ENCODE assay signal across 25 cellular contexts in the genomic region with DNA sequence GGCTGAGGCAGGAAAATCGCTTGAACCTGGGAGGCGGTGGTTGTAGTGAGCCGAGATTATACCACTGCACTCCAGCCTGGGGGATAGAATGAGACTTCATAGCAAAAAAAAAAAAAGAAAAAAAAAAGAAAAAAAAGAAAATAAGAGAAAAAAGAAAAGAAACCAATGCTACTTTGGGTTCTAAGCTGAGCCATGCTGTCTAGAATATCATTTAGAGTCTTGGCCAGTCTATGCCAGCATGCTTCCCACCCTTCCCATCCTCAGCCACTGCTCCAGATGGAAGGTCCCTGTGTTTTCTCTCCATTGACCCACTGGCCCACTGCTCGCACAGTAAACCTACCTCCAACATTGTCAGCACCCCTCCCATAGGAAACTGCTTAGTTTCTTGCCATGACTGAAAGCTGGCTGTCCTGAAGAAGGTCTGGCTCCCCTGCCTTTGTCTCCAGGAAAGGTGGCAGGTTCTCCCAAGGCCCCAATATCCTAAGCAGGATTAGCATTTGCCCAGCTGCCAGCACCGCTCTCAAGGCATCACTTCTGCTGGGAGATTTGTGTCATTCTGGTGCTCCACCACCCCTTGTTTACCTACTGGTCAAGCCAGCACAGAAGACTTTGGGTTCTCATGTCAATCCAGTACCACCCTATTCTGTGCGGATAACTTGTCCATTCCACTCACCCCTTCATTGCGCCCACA. TPM values are rescaled to one million over a fixed set of nuclear protein-coding genes. Genes with fewer than 3 reads are reported as not detected.
DNase-seq lines count a peak whose midpoint lies in the region; ATAC-seq, FAIRE-seq and TF ChIP-seq lines count a peak whose summit lies in the region.
"Had no signal": no experiment of that assay in that cellular context is flagged by ENCODE, and none has a peak within 500 bp of the region (broad histone marks: within the 10 kb centered on the region; RNA-seq: fewer than 3 reads in every experiment).

No MANE protein-coding gene starts in this region.

- no peaks in the 10 kb centered on the region for H3K79me2 ChIP-seq in HepG2 (ENCODE audit: insufficient read depth, low read length)

- CTCF ChIA-PET in HepG2 (lab: Yijun Ruan, JAX; ENCODE audit: low intra/inter-chr PET ratio, low total read pairs) = interaction anchor here (2.7 kb wide), 1 partner anchor 290 kb away, joined by 26 read pairs; no protein-coding TSS in a partner anchor

- in situ Hi-C loops in HepG2 (cut with HindIII; ENCODE audit: extremely low pct_ligation_motif_present, low pct_unique_long_range_greater_than_20kb) = loop anchor here (5.0 kb wide), 1 partner anchor 289 kb away; no protein-coding TSS in a partner anchor

- H3K4me1 ChIP-seq in HepG2 (ENCODE audit: insufficient read depth, low read length) (peaks cover 6% of the 10 kb centered on the region), right lobe of liver (no peaks in the 10 kb centered on the region), endodermal cell (ENCODE audit: control insufficient read depth, insufficient read depth, low read length) (no peaks in the 10 kb centered on the region), aorta (ENCODE audit: control insufficient read depth in 1 of 2, insufficient read depth in 2 of 2, low read length in 2 of 2) (no peaks in the 10 kb centered on the region)

- no peak for TF ChIP-seq POLR2A in HepG2 (IDR thresholded peaks at IDR 0.05; ENCODE audit: insufficient read depth in 1 of 2, low read depth in 2 of 2, low read length in 2 of 2)
- TF ChIP-seq POLR2A in right lobe of liver (IDR thresholded peaks at IDR 0.05) = no peak

- intact Hi-C loops in HepG2 (cut with micrococcal nuclease; ENCODE audit: unreplicated experiment) (no loop called here), right lobe of liver (cut with DNase I) (loop anchor here in 1 of 2 donors (10.0 kb wide), 1 partner anchor 296 kb away; no protein-coding TSS in a partner anchor), aorta (cut with DNase I) (loop anchor here in 1 of 2 donors (2.0 kb wide), 1 partner anchor 290 kb away; no protein-coding TSS in a partner anchor)

- H3K27me3 Mint-ChIP-seq in endodermal cell (ENCODE audit: insufficient read depth) = peaks cover 14% of the 10 kb centered on the region
- peaks cover 3% of the 10 kb centered on the region for H3K27me3 Mint-ChIP-seq in type B pancreatic cell

- H3K4me3 Mint-ChIP-seq in endodermal cell = no peak overlapping the region
- no peak overlapping the region for H3K4me3 Mint-ChIP-seq in type B pancreatic cell
- H3K4me3 Mint-ChIP-seq: CD4-positive, CD25-positive, alpha-beta regulatory T cell; H9; IgD-negative memory B cell had no signal

- POLR2A ChIA-PET in HepG2 (lab: Yijun Ruan, JAX) = no interaction called here

- H3K36me3 ChIP-seq in HepG2 (replicated peaks in 1 of 2; ENCODE audit: control insufficient read depth in 1 of 2, insufficient read depth in 2 of 2, low read length in 2 of 2) = no peaks in the 10 kb centered on the region
- no peaks in the 10 kb centered on the region for H3K36me3 ChIP-seq in right lobe of liver
- H3K36me3 ChIP-seq in endodermal cell (ENCODE audit: control insufficient read depth, insufficient read depth, low read length) = no peaks in the 10 kb centered on the region
- H3K36me3 ChIP-seq in aorta (ENCODE audit: control insufficient read depth in 1 of 2, insufficient read depth in 2 of 2, low read length in 1 of 2) = no peaks in the 10 kb centered on the region

- no peak for TF ChIP-seq RAD21 in HepG2 (CRISPR knock-in tag; IDR thresholded peaks at IDR 0.05)

- H3K4me2 ChIP-seq in HepG2 (ENCODE audit: low read depth, low read length) = no peak overlapping the region

- H3K27ac ChIP-seq in HepG2 (ENCODE audit: extremely low read length, insufficient read depth, low read length) = no peak overlapping the region
- no peak overlapping the region for H3K27ac ChIP-seq in right lobe of liver
- H3K27ac ChIP-seq in endodermal cell (ENCODE audit: low read depth, low read length) = no peak overlapping the region
- no peak overlapping the region for H3K27ac ChIP-seq in aorta (ENCODE audit: low read depth in 1 of 2, low read length in 2 of 2)
- H3K27ac ChIP-seq: GM23248, RWPE1, SK-N-MC had no signal

- ATAC-seq in HepG2 (0 out of 3 replicates have a peak, but pooled peaks have one; percentile 13), right lobe of liver (no peak), aorta (ENCODE audit: low FRiP score) (no peak)

- BruUV-seq in HepG2 (replicated peaks; lab: Mats Ljungman, UMichigan) = no TSS peak

- H2AFZ ChIP-seq in HepG2 (ENCODE audit: low read length) = no peak overlapping the region

- H3K9me3 Mint-ChIP-seq in endodermal cell = peaks cover 5% of the 10 kb centered on the region
- no peaks in the 10 kb centered on the region for H3K9me3 Mint-ChIP-seq in type B pancreatic cell
- H3K9me3 Mint-ChIP-seq: CD4-positive, CD25-positive, alpha-beta regulatory T cell; H9; IgD-negative memory B cell had no signal

- H3K4me3 ChIP-seq in HepG2 (replicated peaks in 1 of 3; ENCODE audit: insufficient read depth in 1 of 3, low read depth in 2 of 3, low read length in 3 of 3) (no peak overlapping the region), right lobe of liver (no peak overlapping the region), endodermal cell (ENCODE audit: low read length) (no peak overlapping the region), aorta (ENCODE audit: low read length in 2 of 2) (no peak overlapping the region)
- H3K4me3 ChIP-seq: GM23248, SK-N-MC had no signal

- DNase-seq in HepG2 (ENCODE audit: low spot score) (no peak), right lobe of liver (no peak), NCI-H82 treated with DMSO at 0.1 percent for 48 hours (lab: John Stamatoyannopoulos, UW; ENCODE audit: unreplicated experiment) (peak; percentile 27), endodermal cell (no peak), type B pancreatic cell (ENCODE audit: extremely low spot score, unreplicated experiment) (no peak), aorta (no peak), NK-92 (lab: John Stamatoyannopoulos, UW; ENCODE audit: unreplicated experiment) (no peak), NCI-H2029 treated with DMSO at 0.1 percent for 48 hours (lab: John Stamatoyannopoulos, UW) (no peak)
- DNase-seq: CD4-positive, CD25-positive, alpha-beta regulatory T cell; DMS53; GM23248; NCI-H1092; NCI-H1417 treated with DMSO at 0.1 percent for 48 hours; NCI-H1694 treated with DMSO at 0.1 percent for 48 hours; NCI-H2081 treated with DMSO at 0.1 percent for 48 hours; NCI-H2171; NCI-H226; NCI-H510A treated with DMSO at 0.1 percent for 48 hours; NCI-H774; SHP77 treated with DMSO at 0.1 percent for 48 hours had no signal

- H3K36me3 Mint-ChIP-seq in endodermal cell (ENCODE audit: low read depth) (no peaks in the 10 kb centered on the region), type B pancreatic cell (no peaks in the 10 kb centered on the region)
- H3K36me3 Mint-ChIP-seq: CD4-positive, CD25-positive, alpha-beta regulatory T cell had no signal

- 78% methylated on average over 7 of the region's 7 CpGs for WGBS in HepG2 (ENCODE audit: low lambda C conversion rate)
- 77% methylated on average over 5 of the region's 7 CpGs for WGBS in right lobe of liver (ENCODE audit: insufficient coverage, low coverage, low lambda C conversion rate, missing lambda C conversion rate)
- 94 to 97% methylated on average over 6 to 7 of the region's 7 CpGs for WGBS in endodermal cell (ENCODE audit: insufficient coverage in 1 of 2, insufficient read length in 1 of 2), 2 experiments
- WGBS in aorta, 2 donors = 94 to 96% methylated on average over 7 of the region's 7 CpGs

- TF ChIP-seq CTCF in HepG2 (CRISPR knock-in tag; IDR thresholded peaks at IDR 0.05) = no peak
- TF ChIP-seq CTCF in right lobe of liver (IDR thresholded peaks at IDR 0.05) = no peak
- no peak for TF ChIP-seq CTCF in endodermal cell (conservative IDR thresholded peaks at IDR 0.05)
- TF ChIP-seq CTCF in type B pancreatic cell (conservative IDR thresholded peaks at IDR 0.05) = no peak

- no peak overlapping the region for H3K9ac ChIP-seq in HepG2 (ENCODE audit: insufficient read depth, low read depth, low read length)
- no peak overlapping the region for H3K9ac ChIP-seq in endodermal cell (ENCODE audit: extremely low read depth, low read length, poor library complexity, severe bottlenecking)
- H3K9ac ChIP-seq: GM23248 had no signal

- TF ChIP-seq EP300 in HepG2 (IDR thresholded peaks at IDR 0.05; ENCODE audit: low read depth in 2 of 2, low read length in 2 of 2) = no peak
- no peak for TF ChIP-seq EP300 in HepG2 (CRISPR knock-in tag; IDR thresholded peaks at IDR 0.05; ENCODE audit: borderline replicate concordance)

- H3K27ac Mint-ChIP-seq in endodermal cell (peak overlapping the region; percentile 48), type B pancreatic cell (peak overlapping the region; percentile 5)
- H3K27ac Mint-ChIP-seq: H9, IgD-negative memory B cell had no signal

- H3K27me3 ChIP-seq in HepG2 (ENCODE audit: control insufficient read depth in 1 of 2, insufficient read depth in 2 of 2, low read length in 2 of 2) (peaks cover 1 to 5% of the 10 kb centered on the region in 2 experiments; a peak in 1 of 5 replicates), right lobe of liver (no peaks in the 10 kb centered on the region), endodermal cell (ENCODE audit: control insufficient read depth, insufficient read depth, low read length, poor library complexity, severe bottlenecking) (peaks cover 13% of the 10 kb centered on the region), aorta (ENCODE audit: control insufficient read depth in 1 of 2, insufficient read depth in 2 of 2, low read length in 1 of 2) (no peaks in the 10 kb centered on the region)

- no peak for FAIRE-seq in HepG2 (lab: Jason Lieb, UNC)
- FAIRE-seq: G401.6 had no signal

- H3K9me3 ChIP-seq in HepG2 (ENCODE audit: low read length) (no peaks in the 10 kb centered on the region), right lobe of liver (no peaks in the 10 kb centered on the region), endodermal cell (ENCODE audit: control insufficient read depth, low read length) (no peaks in the 10 kb centered on the region), aorta (ENCODE audit: control insufficient read depth, low read length) (no peaks in the 10 kb centered on the region)

- peaks cover 8% of the 10 kb centered on the region for H3K4me1 Mint-ChIP-seq in endodermal cell
- H3K4me1 Mint-ChIP-seq in type B pancreatic cell (ENCODE audit: unreplicated experiment) = no peaks in the 10 kb centered on the region

- no peaks in the 10 kb centered on the region for H4K20me1 ChIP-seq in HepG2 (ENCODE audit: insufficient read depth, low read length)

RNA-seq across cellular contexts. Expression of gene PAPOLG, which starts 47.3 kb away (rescaled TPM):
- total RNA-seq in HepG2 (2016; rRNA removed; fragmentation: Illumina TruSeq; extraction: Trizol) (10.4 and 16.2 TPM in 2 replicates), right lobe of liver (1 to 10 TPM; 3.6 to 5.9 (median 4.2) TPM), endodermal cell (10 to 100 TPM; 23.2 to 34.1 TPM), type B pancreatic cell (ENCODE audit: low replicate concordance) (16.2 and 20.9 TPM in 2 replicates), aorta (10 to 100 TPM; 10.7 to 20.0 TPM)
- 2.5 and 2.7 TPM in 2 replicates for total RNA-seq in HepG2 (2016; cell fraction: cytosol; rRNA removed; fragmentation: Illumina TruSeq; extraction: Trizol; ENCODE audit: low read depth)
- 10.8 and 14.7 TPM in 2 replicates for total RNA-seq in HepG2 (2016; cell fraction: insoluble cytoplasmic fraction; rRNA removed; fragmentation: Illumina TruSeq; extraction: Trizol)
- total RNA-seq in HepG2 (2016; cell fraction: membrane; rRNA removed; fragmentation: Illumina TruSeq; extraction: Trizol) = 4.9 TPM in 2 replicates
- total RNA-seq in HepG2 (2016; cell fraction: nucleus; rRNA removed; fragmentation: Illumina TruSeq; extraction: Trizol) = 13.6 and 13.8 TPM in 2 replicates
- polyA plus RNA-seq in HepG2 (2011; rRNA removed) (7.7 and 10.1 TPM in 2 replicates), aorta (1 to 10 TPM; 4.0 to 6.3 TPM)
- polyA plus RNA-seq in HepG2 (2011; cell fraction: cytosol; rRNA removed) = 2.3 and 4.8 TPM in 2 replicates
- polyA plus RNA-seq in HepG2 (2011; cell fraction: nucleus; rRNA removed) = 6.5 and 6.9 TPM in 2 replicates
- 5.9 and 7.1 TPM in 2 replicates for polyA plus RNA-seq in HepG2 (2012)
- polyA plus RNA-seq in HepG2 (2016; cell fraction: cytosol; fragmentation: Illumina TruSeq; extraction: Trizol; ENCODE audit: low read depth) = 0.52 TPM in 2 replicates
- polyA plus RNA-seq in HepG2 (2016; cell fraction: insoluble cytoplasmic fraction; fragmentation: Illumina TruSeq; extraction: Trizol; ENCODE audit: low read depth) = 9.5 and 10.5 TPM in 2 replicates
- polyA plus RNA-seq in HepG2 (2016; cell fraction: membrane; fragmentation: Illumina TruSeq; extraction: Trizol; ENCODE audit: low read depth) = 1.5 and 2.2 TPM in 2 replicates
- 16.8 and 17.3 TPM in 2 replicates for polyA plus RNA-seq in HepG2 (2016; cell fraction: nucleus; fragmentation: Illumina TruSeq; extraction: Trizol; ENCODE audit: insufficient read depth, low read depth)
- 6.3 and 11.0 TPM in 2 replicates for polyA minus RNA-seq in HepG2 (2011; rRNA and poly(A)+ RNA removed; ENCODE audit: low replicate concordance)
- polyA minus RNA-seq in HepG2 (2011; cell fraction: cytosol; rRNA and poly(A)+ RNA removed) = 9.7 and 11.3 TPM in 2 replicates
- 27.6 and 30.2 TPM in 2 replicates for polyA minus RNA-seq in HepG2 (2011; cell fraction: nucleus; rRNA and poly(A)+ RNA removed)
- 22.2 TPM for polyA plus RNA-seq in endodermal cell (2013, experiment 1 of 2)
- 21.1 TPM for polyA plus RNA-seq in endodermal cell (2013, experiment 2 of 2)
